In genomic region chr12:89969098-89969497, GRCh38 we compare ENCODE assay signal across 14 cellular contexts.
"Had no signal": no experiment of that assay in that cellular context is flagged by ENCODE, and none has a peak within 500 bp of the region (broad histone marks: within the 10 kb centered on the region; RNA-seq: fewer than 3 reads in every experiment).

No MANE protein-coding gene starts in this region.

- H3K36me3 ChIP-seq: sigmoid colon had no signal

- H3K9me3 ChIP-seq: psoas muscle, sigmoid colon had no signal

- H3K4me1 Mint-ChIP-seq: activated CD4-positive, alpha-beta T cell treated with anti-CD3 and anti-CD28 coated beads, Interleukin-2, amount 10 ng/mL, durations not matched to agents 24 days and 14 days; nephron had no signal

- H3K27me3 ChIP-seq: sigmoid colon had no signal

- H3K4me3 ChIP-seq: psoas muscle, sigmoid colon had no signal

- H3K27ac Mint-ChIP-seq: activated B cell treated with CpG ODN at 0.5 μM for 24 hours; activated CD4-positive, alpha-beta T cell treated with anti-CD3 and anti-CD28 coated beads, Interleukin-2, amount 10 ng/mL, durations not matched to agents 24 days and 14 days; activated naive CD4-positive, alpha-beta T cell treated with anti-CD3 and anti-CD28 coated beads, Interleukin-2, amount 50 U/mL, for 24 hours; activated T-helper 17 cell treated with anti-CD3 and anti-CD28 coated beads, Interleukin-2, amount 50 U/mL, for 72 hours; nephron; T-helper 17 cell had no signal

- H3K4me3 Mint-ChIP-seq: activated B cell treated with CpG ODN at 0.5 μM for 24 hours; activated CD4-positive, alpha-beta T cell treated with anti-CD3 and anti-CD28 coated beads, Interleukin-2, amount 10 ng/mL, durations not matched to agents 24 days and 14 days; activated naive CD4-positive, alpha-beta T cell treated with anti-CD3 and anti-CD28 coated beads, Interleukin-2, amount 50 U/mL, for 24 hours; activated T-helper 17 cell treated with anti-CD3 and anti-CD28 coated beads, Interleukin-2, amount 50 U/mL, for 72 hours; nephron; T-helper 17 cell had no signal

- H3K27me3 Mint-ChIP-seq: activated B cell treated with CpG ODN at 0.5 μM for 24 hours; activated naive CD4-positive, alpha-beta T cell treated with anti-CD3 and anti-CD28 coated beads, Interleukin-2, amount 50 U/mL, for 24 hours; activated T-helper 17 cell treated with anti-CD3 and anti-CD28 coated beads, Interleukin-2, amount 50 U/mL, for 72 hours; T-helper 17 cell had no signal

- H3K36me3 Mint-ChIP-seq: activated naive CD4-positive, alpha-beta T cell treated with anti-CD3 and anti-CD28 coated beads, Interleukin-2, amount 50 U/mL, for 24 hours had no signal

- ATAC-seq: activated T-helper 17 cell treated with anti-CD3 and anti-CD28 coated beads, Interleukin-2, amount 50 U/mL, for 72 hours; psoas muscle; T-helper 17 cell had no signal

- H3K27ac ChIP-seq: psoas muscle, sigmoid colon had no signal

- H3K4me1 ChIP-seq: psoas muscle, sigmoid colon had no signal

- H3K9me3 Mint-ChIP-seq: activated naive CD4-positive, alpha-beta T cell treated with anti-CD3 and anti-CD28 coated beads, Interleukin-2, amount 50 U/mL, for 24 hours; activated T-helper 17 cell treated with anti-CD3 and anti-CD28 coated beads, Interleukin-2, amount 50 U/mL, for 72 hours; nephron had no signal

- DNase-seq: activated B cell treated with CpG ODN at 0.5 μM for 24 hours; activated CD4-positive, alpha-beta T cell treated with anti-CD3 and anti-CD28 coated beads, Interleukin-2, amount 10 ng/mL, durations not matched to agents 24 days and 14 days; dermis blood vessel endothelial cell; mesenchymal stem cell; occipital lobe; psoas muscle; sigmoid colon; stimulated activated CD4-positive, alpha-beta T cell treated with anti-CD3 and anti-CD28 coated beads, Interleukin-2, amount 100 ng/mL, for 24 hours; stimulated activated naive CD4-positive, alpha-beta T cell; substantia nigra; T-helper 17 cell had no signal
